In genomic region chr7:71131256-71131752, GRCh38 we compare ENCODE assay signal across 8 cellular contexts. TPM values are rescaled to one million over a fixed set of nuclear protein-coding genes. Genes with fewer than 3 reads are reported as not detected.
DNase-seq lines count a peak whose midpoint lies in the region; ATAC-seq and TF ChIP-seq lines count a peak whose summit lies in the region.

No MANE protein-coding gene starts in this region.

- TF ChIP-seq CTCF in cardiac muscle cell (IDR thresholded peaks at IDR 0.05; ENCODE audit: low read depth, low read length): no peak
- no peak for TF ChIP-seq CTCF in parathyroid adenoma (IDR thresholded peaks at IDR 0.05)
- TF ChIP-seq CTCF in PC-9 (conservative IDR thresholded peaks at IDR 0.05): no peak

- no peaks in the 10 kb centered on the region for H3K79me2 ChIP-seq in parathyroid adenoma
- H3K79me2 ChIP-seq in PC-9 (ENCODE audit: low read depth): no peaks in the 10 kb centered on the region

- H3K27me3 ChIP-seq in BLaER1 (peaks cover 23% of the 10 kb centered on the region), cardiac muscle cell (peaks cover 61% of the 10 kb centered on the region), parathyroid adenoma (ENCODE audit: control insufficient read depth, insufficient read depth, low read length) (no peaks in the 10 kb centered on the region), PC-9 (ENCODE audit: insufficient read depth, low read depth) (peaks cover 2% of the 10 kb centered on the region; the same call in 1 of the 2 replicates)

- intact Hi-C loops in PC-9 (cut with micrococcal nuclease; ENCODE audit: unreplicated experiment): no loop called here

- no peaks in the 10 kb centered on the region for H3K9me3 ChIP-seq in BLaER1
- H3K9me3 ChIP-seq in cardiac muscle cell (ENCODE audit: low read depth): no peaks in the 10 kb centered on the region
- H3K9me3 ChIP-seq in parathyroid adenoma (ENCODE audit: control insufficient read depth, low read length): no peaks in the 10 kb centered on the region
- H3K9me3 ChIP-seq in PC-9 (ENCODE audit: insufficient read depth, low read depth): no peaks in the 10 kb centered on the region

- DNase-seq in NCI-H2227 (lab: John Stamatoyannopoulos, UW; ENCODE audit: unreplicated experiment) (peak; percentile 77), cardiac muscle cell (ENCODE audit: low read depth in 1 of 2, low spot score in 1 of 2) (peak; percentile 11 to 81), hepatic stellate cell (ENCODE audit: low spot score) (no peak), PC-9 (no peak)

- CTCF ChIA-PET in PC-9 (lab: Charles Lee): no interaction called here

- no TSS peak for BruUV-seq in PC-9 (replicated peaks; lab: Mats Ljungman, UMichigan)

- H3K27ac ChIP-seq in BLaER1 (peak overlapping the region; percentile 66), cardiac muscle cell (no peak overlapping the region), parathyroid adenoma (no peak overlapping the region), PC-9 (no peak overlapping the region)

- POLR2A ChIA-PET in PC-9 (lab: Charles Lee; ENCODE audit: unreplicated experiment): no interaction called here

- H3K4me3 ChIP-seq in BLaER1: peak overlapping the region; percentile 86
- H3K4me3 ChIP-seq in cardiac muscle cell: peak overlapping the region; percentile 75
- H3K4me3 ChIP-seq in parathyroid adenoma (ENCODE audit: low read depth, low read length): peak overlapping the region; percentile 37
- no peak overlapping the region for H3K4me3 ChIP-seq in PC-9

- no peak for ATAC-seq in GM18861 (IDR thresholded peaks at IDR 0.05; ENCODE audit: unreplicated experiment)
- no peak for ATAC-seq in GM18870 (IDR thresholded peaks at IDR 0.05; ENCODE audit: unreplicated experiment)

- H3K4me2 ChIP-seq in BLaER1: peak overlapping the region; percentile 97
- peak overlapping the region; percentile 76 for H3K4me2 ChIP-seq in parathyroid adenoma (ENCODE audit: low read length)
- H3K4me2 ChIP-seq in PC-9: no peak overlapping the region

- H3K4me1 ChIP-seq in BLaER1: peaks cover 12% of the 10 kb centered on the region
- H3K4me1 ChIP-seq in cardiac muscle cell (ENCODE audit: low read depth): no peaks in the 10 kb centered on the region
- H3K4me1 ChIP-seq in parathyroid adenoma: no peaks in the 10 kb centered on the region
- H3K4me1 ChIP-seq in PC-9 (replicated peaks; ENCODE audit: insufficient read depth): no peaks in the 10 kb centered on the region

- H3K36me3 ChIP-seq in BLaER1: no peaks in the 10 kb centered on the region
- no peaks in the 10 kb centered on the region for H3K36me3 ChIP-seq in cardiac muscle cell
- no peaks in the 10 kb centered on the region for H3K36me3 ChIP-seq in parathyroid adenoma (ENCODE audit: control insufficient read depth, insufficient read depth, low read length)
- H3K36me3 ChIP-seq in PC-9 (ENCODE audit: low read depth): no peaks in the 10 kb centered on the region

- H4K20me1 ChIP-seq in BLaER1 (peaks cover 26% of the 10 kb centered on the region), PC-9 (ENCODE audit: insufficient read depth) (no peaks in the 10 kb centered on the region)

- H3K9ac ChIP-seq in BLaER1 (peak overlapping the region; percentile 77), parathyroid adenoma (no peak overlapping the region)

- H3F3A ChIP-seq in PC-9 (ENCODE audit: insufficient read depth, low read depth): no peaks in the 10 kb centered on the region

- H3K9me2 ChIP-seq in PC-9 (ENCODE audit: insufficient read depth): no peaks in the 10 kb centered on the region

- H2AFZ ChIP-seq in parathyroid adenoma: no peak overlapping the region
- no peak overlapping the region for H2AFZ ChIP-seq in PC-9

RNA-seq across cellular contexts. Expression of gene GALNT17, which starts 0.6 kb away (rescaled TPM):
- total RNA-seq in cardiac muscle cell (2.3 and 5.2 TPM in 2 replicates), PC-9 (2021) (not detected in 2 replicates)
- polyA plus RNA-seq in cardiac muscle cell: 2.9 and 4.6 TPM in 2 replicates

Comparison
In these comparisons a context has a peak if more than half of its experiments do, and no peak if none do; other contexts are left out.
1. DNase-seq: peak in NCI-H2227 (single experiment) and cardiac muscle cell (2 of 2); none in hepatic stellate cell (single experiment) and PC-9 (0 of 2).